ENCODE assay signal across 10 cellular contexts in the genomic region with DNA sequence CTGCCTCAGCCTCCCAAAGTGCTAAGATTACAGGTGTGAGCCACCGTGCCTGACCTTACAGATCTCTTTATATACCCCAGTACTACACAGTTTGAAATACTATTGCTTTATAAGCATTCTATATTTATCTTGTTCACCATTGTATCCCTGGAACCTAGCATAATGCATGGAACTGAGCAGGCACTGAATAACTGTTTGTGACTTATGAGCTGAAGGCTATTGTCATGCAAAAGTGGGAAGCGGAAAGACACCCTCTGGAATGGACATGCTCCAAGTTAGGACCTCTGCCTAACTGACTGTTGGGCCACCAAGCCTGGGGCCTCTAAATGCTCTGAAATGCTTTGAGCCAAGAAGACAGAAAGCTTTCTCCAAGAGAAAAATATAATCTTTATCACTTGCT.
"Had no signal": no experiment of that assay in that cellular context is flagged by ENCODE, and none has a peak within 500 bp of the region (broad histone marks: within the 10 kb centered on the region; RNA-seq: fewer than 3 reads in every experiment).

No MANE protein-coding gene starts in this region.

- H3K27ac Mint-ChIP-seq: GM23338, HFFc6 had no signal

- H3K9ac ChIP-seq: GM23248 had no signal

- H3K4me3 ChIP-seq: GM23248, GM23338 had no signal

- H3K4me3 Mint-ChIP-seq: GM23338, H9, HFFc6 had no signal

- ATAC-seq: GM23338, HCT116 had no signal

- H3K4me2 ChIP-seq: GM23338 had no signal

- H2AFZ ChIP-seq: GM23248, GM23338 had no signal

- FAIRE-seq: H1, H54 had no signal

- H3K27ac ChIP-seq: GM23248 had no signal

- DNase-seq: GM23248, GOT3, H7, H9, HCEC 1CT, HFFc6 had no signal

- H3K9me3 Mint-ChIP-seq: GM23338, H9, HFFc6 had no signal
